In genomic region chr10:71270301-71270777, GRCh38 we compare ENCODE assay signal across 1 cellular context.
TF ChIP-seq lines count a peak whose summit lies in the region.

No MANE protein-coding gene starts in this region.

TF ChIP-seq in K562, 482 proteins besides CTCF, POLR2A, EP300 and RAD21 (continued from another document):
- TF ChIP-seq, protein P1, sequence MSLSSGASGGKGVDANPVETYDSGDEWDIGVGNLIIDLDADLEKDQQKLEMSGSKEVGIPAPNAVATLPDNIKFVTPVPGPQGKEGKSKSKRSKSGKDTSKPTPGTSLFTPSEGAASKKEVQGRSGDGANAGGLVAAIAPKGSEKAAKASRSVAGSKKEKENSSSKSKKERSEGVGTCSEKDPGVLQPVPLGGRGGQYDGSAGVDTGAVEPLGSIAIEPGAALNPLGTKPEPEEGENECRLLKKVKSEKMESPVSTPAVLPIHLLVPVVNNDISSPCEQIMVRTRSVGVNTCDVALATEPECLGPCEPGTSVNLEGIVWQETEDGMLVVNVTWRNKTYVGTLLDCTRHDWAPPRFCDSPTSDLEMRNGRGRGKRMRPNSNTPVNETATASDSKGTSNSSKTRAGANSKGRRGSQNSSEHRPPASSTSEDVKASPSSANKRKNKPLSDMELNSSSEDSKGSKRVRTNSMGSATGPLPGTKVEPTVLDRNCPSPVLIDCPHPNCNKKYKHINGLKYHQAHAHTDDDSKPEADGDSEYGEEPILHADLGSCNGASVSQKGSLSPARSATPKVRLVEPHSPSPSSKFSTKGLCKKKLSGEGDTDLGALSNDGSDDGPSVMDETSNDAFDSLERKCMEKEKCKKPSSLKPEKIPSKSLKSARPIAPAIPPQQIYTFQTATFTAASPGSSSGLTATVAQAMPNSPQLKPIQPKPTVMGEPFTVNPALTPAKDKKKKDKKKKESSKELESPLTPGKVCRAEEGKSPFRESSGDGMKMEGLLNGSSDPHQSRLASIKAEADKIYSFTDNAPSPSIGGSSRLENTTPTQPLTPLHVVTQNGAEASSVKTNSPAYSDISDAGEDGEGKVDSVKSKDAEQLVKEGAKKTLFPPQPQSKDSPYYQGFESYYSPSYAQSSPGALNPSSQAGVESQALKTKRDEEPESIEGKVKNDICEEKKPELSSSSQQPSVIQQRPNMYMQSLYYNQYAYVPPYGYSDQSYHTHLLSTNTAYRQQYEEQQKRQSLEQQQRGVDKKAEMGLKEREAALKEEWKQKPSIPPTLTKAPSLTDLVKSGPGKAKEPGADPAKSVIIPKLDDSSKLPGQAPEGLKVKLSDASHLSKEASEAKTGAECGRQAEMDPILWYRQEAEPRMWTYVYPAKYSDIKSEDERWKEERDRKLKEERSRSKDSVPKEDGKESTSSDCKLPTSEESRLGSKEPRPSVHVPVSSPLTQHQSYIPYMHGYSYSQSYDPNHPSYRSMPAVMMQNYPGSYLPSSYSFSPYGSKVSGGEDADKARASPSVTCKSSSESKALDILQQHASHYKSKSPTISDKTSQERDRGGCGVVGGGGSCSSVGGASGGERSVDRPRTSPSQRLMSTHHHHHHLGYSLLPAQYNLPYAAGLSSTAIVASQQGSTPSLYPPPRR (CRISPR knock-in tag; IDR thresholded peaks at IDR 0.05; ENCODE audit: borderline replicate concordance), result no peak
- TF ChIP-seq, protein P2, sequence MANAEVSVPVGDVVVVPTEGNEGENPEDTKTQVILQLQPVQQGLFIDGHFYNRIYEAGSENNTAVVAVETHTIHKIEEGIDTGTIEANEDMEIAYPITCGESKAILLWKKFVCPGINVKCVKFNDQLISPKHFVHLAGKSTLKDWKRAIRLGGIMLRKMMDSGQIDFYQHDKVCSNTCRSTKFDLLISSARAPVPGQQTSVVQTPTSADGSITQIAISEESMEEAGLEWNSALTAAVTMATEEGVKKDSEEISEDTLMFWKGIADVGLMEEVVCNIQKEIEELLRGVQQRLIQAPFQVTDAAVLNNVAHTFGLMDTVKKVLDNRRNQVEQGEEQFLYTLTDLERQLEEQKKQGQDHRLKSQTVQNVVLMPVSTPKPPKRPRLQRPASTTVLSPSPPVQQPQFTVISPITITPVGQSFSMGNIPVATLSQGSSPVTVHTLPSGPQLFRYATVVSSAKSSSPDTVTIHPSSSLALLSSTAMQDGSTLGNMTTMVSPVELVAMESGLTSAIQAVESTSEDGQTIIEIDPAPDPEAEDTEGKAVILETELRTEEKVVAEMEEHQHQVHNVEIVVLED (CRISPR knock-in tag; IDR thresholded peaks at IDR 0.05), result no peak
- no peak for TF ChIP-seq CCNT2 (IDR thresholded peaks at IDR 0.05; ENCODE audit: borderline replicate concordance, extremely low read depth, insufficient read length, low read depth, low read length)
- TF ChIP-seq ETS1 (conservative IDR thresholded peaks at IDR 0.05; ENCODE audit: control insufficient read depth, low read depth, low read length), result no peak
- TF ChIP-seq CTCFL (IDR thresholded peaks at IDR 0.05; ENCODE audit: borderline replicate concordance, insufficient read depth, low read depth, low read length, poor library complexity, severe bottlenecking), result peak; percentile 64
- TF ChIP-seq ELF4 (CRISPR knock-in tag; IDR thresholded peaks at IDR 0.05), result 0 out of 2 replicates have a peak, but pooled peaks have one; percentile 45
- peak; percentile 79 for TF ChIP-seq HMBOX1 (IDR thresholded peaks at IDR 0.05)
- TF ChIP-seq JUN (IDR thresholded peaks at IDR 0.05; ENCODE audit: borderline replicate concordance, low read depth, low read length), result peak; percentile 67; the same call in 1 of the 2 replicates
- peak; percentile 72 for TF ChIP-seq JUN (CRISPR knock-in tag; IDR thresholded peaks at IDR 0.05; ENCODE audit: borderline replicate concordance)
- no peak for TF ChIP-seq ZNF12 (CRISPR knock-in tag; IDR thresholded peaks at IDR 0.05)
- no peak for TF ChIP-seq ASH1L (IDR thresholded peaks at IDR 0.05; ENCODE audit: borderline replicate concordance, low read depth, partially characterized antibody)
- TF ChIP-seq OTX1 (CRISPR knock-in tag; IDR thresholded peaks at IDR 0.05), result peak; percentile 63; the same call in 1 of the 2 replicates
- TF ChIP-seq, protein P3, sequence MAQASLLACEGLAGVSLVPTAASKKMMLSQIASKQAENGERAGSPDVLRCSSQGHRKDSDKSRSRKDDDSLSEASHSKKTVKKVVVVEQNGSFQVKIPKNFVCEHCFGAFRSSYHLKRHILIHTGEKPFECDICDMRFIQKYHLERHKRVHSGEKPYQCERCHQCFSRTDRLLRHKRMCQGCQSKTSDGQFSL (CRISPR knock-in tag; IDR thresholded peaks at IDR 0.05), result no peak
- TF ChIP-seq, protein P3 (tag; IDR thresholded peaks at IDR 0.05), result 0 out of 4 replicates have a peak, but pooled peaks of 1 of the 2 experiments have one; percentile 21
- TF ChIP-seq UBTF (IDR thresholded peaks at IDR 0.05; ENCODE audit: borderline replicate concordance in 1 of 2, low read depth in 2 of 2, low read length in 2 of 2), result 0 out of 4 replicates have a peak, but pooled peaks of 1 of the 2 experiments have one; percentile 60
- TF ChIP-seq RBFOX2 (IDR thresholded peaks at IDR 0.05; ENCODE audit: low read depth, low read length), result peak; percentile 37; the same call in 1 of the 2 replicates
- peak in 1 of 2 experiments; percentile 3; a peak in 1 of 4 replicates for TF ChIP-seq HDAC1 (IDR thresholded peaks at IDR 0.05)
- TF ChIP-seq ETV5 (CRISPR knock-in tag; IDR thresholded peaks at IDR 0.05; ENCODE audit: low read depth), result no peak
- 0 out of 2 replicates have a peak, but pooled peaks have one; percentile 25 for TF ChIP-seq FOXP1 (CRISPR knock-in tag; IDR thresholded peaks at IDR 0.05)
- TF ChIP-seq MEIS2 (IDR thresholded peaks at IDR 0.05; ENCODE audit: partially characterized antibody), result no peak
- TF ChIP-seq KLF16 (IDR thresholded peaks at IDR 0.05), result 0 out of 2 replicates have a peak, but pooled peaks have one; percentile 23
- no peak for TF ChIP-seq HDAC8 (tag; IDR thresholded peaks at IDR 0.05)
- TF ChIP-seq, protein P4, sequence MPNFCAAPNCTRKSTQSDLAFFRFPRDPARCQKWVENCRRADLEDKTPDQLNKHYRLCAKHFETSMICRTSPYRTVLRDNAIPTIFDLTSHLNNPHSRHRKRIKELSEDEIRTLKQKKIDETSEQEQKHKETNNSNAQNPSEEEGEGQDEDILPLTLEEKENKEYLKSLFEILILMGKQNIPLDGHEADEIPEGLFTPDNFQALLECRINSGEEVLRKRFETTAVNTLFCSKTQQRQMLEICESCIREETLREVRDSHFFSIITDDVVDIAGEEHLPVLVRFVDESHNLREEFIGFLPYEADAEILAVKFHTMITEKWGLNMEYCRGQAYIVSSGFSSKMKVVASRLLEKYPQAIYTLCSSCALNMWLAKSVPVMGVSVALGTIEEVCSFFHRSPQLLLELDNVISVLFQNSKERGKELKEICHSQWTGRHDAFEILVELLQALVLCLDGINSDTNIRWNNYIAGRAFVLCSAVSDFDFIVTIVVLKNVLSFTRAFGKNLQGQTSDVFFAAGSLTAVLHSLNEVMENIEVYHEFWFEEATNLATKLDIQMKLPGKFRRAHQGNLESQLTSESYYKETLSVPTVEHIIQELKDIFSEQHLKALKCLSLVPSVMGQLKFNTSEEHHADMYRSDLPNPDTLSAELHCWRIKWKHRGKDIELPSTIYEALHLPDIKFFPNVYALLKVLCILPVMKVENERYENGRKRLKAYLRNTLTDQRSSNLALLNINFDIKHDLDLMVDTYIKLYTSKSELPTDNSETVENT (CRISPR knock-in tag; IDR thresholded peaks at IDR 0.05), result peak; percentile 62
- TF ChIP-seq, protein P5, sequence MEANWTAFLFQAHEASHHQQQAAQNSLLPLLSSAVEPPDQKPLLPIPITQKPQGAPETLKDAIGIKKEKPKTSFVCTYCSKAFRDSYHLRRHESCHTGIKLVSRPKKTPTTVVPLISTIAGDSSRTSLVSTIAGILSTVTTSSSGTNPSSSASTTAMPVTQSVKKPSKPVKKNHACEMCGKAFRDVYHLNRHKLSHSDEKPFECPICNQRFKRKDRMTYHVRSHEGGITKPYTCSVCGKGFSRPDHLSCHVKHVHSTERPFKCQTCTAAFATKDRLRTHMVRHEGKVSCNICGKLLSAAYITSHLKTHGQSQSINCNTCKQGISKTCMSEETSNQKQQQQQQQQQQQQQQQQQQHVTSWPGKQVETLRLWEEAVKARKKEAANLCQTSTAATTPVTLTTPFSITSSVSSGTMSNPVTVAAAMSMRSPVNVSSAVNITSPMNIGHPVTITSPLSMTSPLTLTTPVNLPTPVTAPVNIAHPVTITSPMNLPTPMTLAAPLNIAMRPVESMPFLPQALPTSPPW (CRISPR knock-in tag; IDR thresholded peaks at IDR 0.05), result peak; percentile 68
- no peak for TF ChIP-seq STAT5A (IDR thresholded peaks at IDR 0.05; ENCODE audit: borderline replicate concordance, low read length)
- no peak for TF ChIP-seq ZNF695 (CRISPR knock-in tag; IDR thresholded peaks at IDR 0.05)
